ENCODE assay signal across 10 cellular contexts in genomic region chr1:26701995-26702679, GRCh38. TPM values are rescaled to one million over a fixed set of nuclear protein-coding genes. Genes with fewer than 3 reads are reported as not detected.
DNase-seq lines count a peak whose midpoint lies in the region; ATAC-seq, FAIRE-seq and TF ChIP-seq lines count a peak whose summit lies in the region.
"Had no signal": no experiment of that assay in that cellular context is flagged by ENCODE, and none has a peak within 500 bp of the region (broad histone marks: within the 10 kb centered on the region; RNA-seq: fewer than 3 reads in every experiment).

No MANE protein-coding gene starts in this region.

- TF ChIP-seq EP300 in A549 (IDR thresholded peaks at IDR 0.05) = no peak

- CTCF ChIA-PET in A549 (lab: Yijun Ruan, JAX) = interaction anchor here (0.9 to 2.7 kb wide), 4 partner anchors 54 to 195 kb away, joined by 3 to 12 read pairs (median 6); partner anchors contain the start of gene PIGV

- DNase-seq in A549 (ENCODE audit: low read depth in 1 of 2, low spot score in 1 of 2) = no peak
- DNase-seq in dorsolateral prefrontal cortex = no peak
- DNase-seq in neural progenitor cell (ENCODE audit: low spot score) = no peak
- no peak for DNase-seq in sciatic nerve (ENCODE audit: low spot score)
- DNase-seq in ACHN = no peak
- DNase-seq: T-helper 17 cell had no signal

- H3K9ac ChIP-seq in HUES64 (ENCODE audit: low read depth, low read length) = no peak overlapping the region
- peak overlapping the region; percentile 1 for H3K9ac ChIP-seq in neural progenitor cell

- no peak overlapping the region for H2AFZ ChIP-seq in neural progenitor cell (replicated peaks)

- TF ChIP-seq RAD21 in A549 (conservative IDR thresholded peaks at IDR 0.05 in 1 of 2, IDR thresholded peaks at IDR 0.05 in 1 of 2) = no peak

- no peaks in the 10 kb centered on the region for H3K9me3 Mint-ChIP-seq in neural progenitor cell

- H4K20me1 ChIP-seq in neural progenitor cell (ENCODE audit: low read depth) = peaks cover 98% of the 10 kb centered on the region

- no peak overlapping the region for H3K27ac Mint-ChIP-seq in neural progenitor cell
- H3K27ac Mint-ChIP-seq: T-helper 17 cell had no signal

- H3K4me3 ChIP-seq in A549 = no peak overlapping the region
- H3K4me3 ChIP-seq in HUES64 (ENCODE audit: low read length) = peak overlapping the region; percentile 4
- peak overlapping the region in 19 of 59 donors; percentile 1 to 92 (median 18) for H3K4me3 ChIP-seq in dorsolateral prefrontal cortex
- H3K4me3 ChIP-seq in neural progenitor cell = peak overlapping the region; percentile 90

- TF ChIP-seq CTCF in A549 (IDR thresholded peaks at IDR 0.05) (no peak), dorsolateral prefrontal cortex (IDR thresholded peaks at IDR 0.05 in 54 of 56, conservative IDR thresholded peaks at IDR 0.05 in 2 of 56; ENCODE audit: low read depth in 1 of 56, partially characterized antibody in 56 of 56) (no peak), neural progenitor cell (IDR thresholded peaks at IDR 0.05) (no peak)

- H3K27me3 Mint-ChIP-seq in neural progenitor cell (ENCODE audit: insufficient read depth, low read depth) = no peaks in the 10 kb centered on the region
- H3K27me3 Mint-ChIP-seq: T-helper 17 cell had no signal

- intact Hi-C loops in dorsolateral prefrontal cortex (cut with DNase I) (no loop called here), sciatic nerve (cut with DNase I) (no loop called here)

- H3K27me3 ChIP-seq in HUES64 (ENCODE audit: insufficient read depth, low read length) (no peaks in the 10 kb centered on the region), dorsolateral prefrontal cortex (no peaks in the 10 kb centered on the region), neural progenitor cell (no peaks in the 10 kb centered on the region)
- H3K27me3 ChIP-seq: brain microvascular endothelial cell had no signal

- H3K9me3 ChIP-seq in A549 (no peaks in the 10 kb centered on the region), HUES64 (ENCODE audit: insufficient read depth, low read depth, low read length) (no peaks in the 10 kb centered on the region), neural progenitor cell (ENCODE audit: low read depth) (no peaks in the 10 kb centered on the region)

- no peak for FAIRE-seq in A549 (lab: Jason Lieb, UNC)

- ATAC-seq in A549 (no peak), GM19324 (IDR thresholded peaks at IDR 0.05; ENCODE audit: low FRiP score, unreplicated experiment) (no peak), sciatic nerve (no peak), HG03469 (IDR thresholded peaks at IDR 0.05; ENCODE audit: unreplicated experiment) (no peak)
- ATAC-seq: T-helper 17 cell had no signal

- WGBS in A549 (ENCODE audit: missing lambda C conversion rate) = 42% methylated on average over 4 of the region's 4 CpGs
- 60% methylated on average over 4 of the region's 4 CpGs for WGBS in HUES64

- peaks cover 15% of the 10 kb centered on the region for H3K36me3 Mint-ChIP-seq in neural progenitor cell

- no peak overlapping the region for H3K4me3 Mint-ChIP-seq in neural progenitor cell
- H3K4me3 Mint-ChIP-seq: T-helper 17 cell had no signal

- H3F3A ChIP-seq in neural progenitor cell (ENCODE audit: low read depth) = no peaks in the 10 kb centered on the region

- H3K36me3 ChIP-seq in HUES64 (ENCODE audit: insufficient read depth, low read length) (peaks cover 13% of the 10 kb centered on the region; the same call in 1 of the 2 replicates), neural progenitor cell (no peaks in the 10 kb centered on the region)
- H3K36me3 ChIP-seq: brain microvascular endothelial cell had no signal

- H3K4me2 ChIP-seq in A549 = peak overlapping the region; percentile 94
- peak overlapping the region; percentile 87 for H3K4me2 ChIP-seq in neural progenitor cell

- POLR2A ChIA-PET in A549 (lab: Yijun Ruan, JAX) = interaction anchor here (0.8 kb wide), 1 partner anchor 10 kb away, joined by 3 read pairs; no protein-coding TSS in a partner anchor

- H3K79me2 ChIP-seq in neural progenitor cell (ENCODE audit: low read depth) = peaks cover 100% of the 10 kb centered on the region

- no peak for TF ChIP-seq POLR2A in A549 (IDR thresholded peaks at IDR 0.05; ENCODE audit: low read length)

- H3K4me1 Mint-ChIP-seq in neural progenitor cell = peaks cover 25% of the 10 kb centered on the region

- H3K27ac ChIP-seq in A549 (peak overlapping the region; percentile 19 to 58; a peak in 4 of 6 replicates), HUES64 (ENCODE audit: low read depth, low read length) (no peak overlapping the region), dorsolateral prefrontal cortex (peak overlapping the region in 38 of 59 donors; percentile 0 to 100 (median 45)), neural progenitor cell (peak overlapping the region; percentile 4)

- H3K4me1 ChIP-seq in A549 (peaks cover 84% of the 10 kb centered on the region), HUES64 (ENCODE audit: insufficient read depth, low read length) (peaks cover 75% of the 10 kb centered on the region), neural progenitor cell (peaks cover 70% of the 10 kb centered on the region)

- in situ Hi-C loops in ACHN (cut with HindIII; ENCODE audit: low pct_ligation_motif_present, low pct_unique_long_range_greater_than_20kb, low sequenced_read_pairs) = no loop called here

TF ChIP-seq in A549, 52 proteins besides CTCF, POLR2A, EP300 and RAD21:
- no peak for TF ChIP-seq CEBPB (IDR thresholded peaks at IDR 0.05)
- TF ChIP-seq, protein P1, sequence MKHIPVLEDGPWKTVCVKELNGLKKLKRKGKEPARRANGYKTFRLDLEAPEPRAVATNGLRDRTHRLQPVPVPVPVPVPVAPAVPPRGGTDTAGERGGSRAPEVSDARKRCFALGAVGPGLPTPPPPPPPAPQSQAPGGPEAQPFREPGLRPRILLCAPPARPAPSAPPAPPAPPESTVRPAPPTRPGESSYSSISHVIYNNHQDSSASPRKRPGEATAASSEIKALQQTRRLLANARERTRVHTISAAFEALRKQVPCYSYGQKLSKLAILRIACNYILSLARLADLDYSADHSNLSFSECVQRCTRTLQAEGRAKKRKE (CRISPR knock-in tag; IDR thresholded peaks at IDR 0.05; ENCODE audit: low read depth) = no peak
- TF ChIP-seq MAFK (IDR thresholded peaks at IDR 0.05; ENCODE audit: partially characterized antibody) = peak; percentile 65

RNA-seq across cellular contexts. Expression of gene ARID1A, which starts 6.3 kb away (rescaled TPM):
- polyA plus RNA-seq in A549 (2011; rRNA removed) (17.4 and 23.9 TPM in 2 replicates), A549 (2017; fragmentation: RNase III; extraction: RNeasy Plus Mini Kit Qiagen cat#74134 plus additional on column Dnase treatment) (21.4 to 24.1 TPM (median 22.4 TPM) in 3 replicates)
- 29.6 and 37.4 TPM in 2 replicates for polyA plus RNA-seq in A549 (2012; cell fraction: cytosol; rRNA removed)
- polyA plus RNA-seq in A549 (2012; cell fraction: nucleus; rRNA removed) = 71.0 and 103 TPM in 2 replicates
- polyA minus RNA-seq in A549 (2011; rRNA and poly(A)+ RNA removed) = 40.8 and 48.3 TPM in 2 replicates
- 57.4 TPM for polyA plus RNA-seq in HUES64 (2013, experiment 1 of 2)
- polyA plus RNA-seq in HUES64 (2013, experiment 2 of 2) = 60.9 TPM
- total RNA-seq in dorsolateral prefrontal cortex (100 to 1,000 TPM in 34 of 120 experiments, 10 to 100 TPM in 86; 65.3 to 158 (median 93.3) TPM), neural progenitor cell (ENCODE audit: low replicate concordance) (43.1 and 70.6 TPM in 2 replicates), sciatic nerve (83.8 TPM)
